ENCODE assay signal across 14 cellular contexts in genomic region chr1:198637915-198638437, GRCh38. TPM values are rescaled to one million over a fixed set of nuclear protein-coding genes. Genes with fewer than 3 reads are reported as not detected.
A peak's percentile ranks its signal among the peaks of the same experiment; 100 is the strongest.
DNase-seq lines count a peak whose midpoint lies in the region; ATAC-seq and TF ChIP-seq lines count a peak whose summit lies in the region.
"Had no signal": no experiment of that assay in that cellular context is flagged by ENCODE, and none has a peak within 500 bp of the region (broad histone marks: within the 10 kb centered on the region; RNA-seq: fewer than 3 reads in every experiment).

No MANE protein-coding gene starts in this region.

- POLR2A ChIA-PET in activated CD4-positive, alpha-beta memory T cell treated with anti-CD3 and anti-CD28 coated beads for 36 hours (lab: Charles Lee) = interaction anchor here (0.8 to 7.7 kb wide), 11 partner anchors 9 to 118 kb away, joined by 3 to 107 read pairs (median 23); no protein-coding TSS in a partner anchor
- POLR2A ChIA-PET in WTC11 (lab: Charles Lee) = no interaction called here

- DNase-seq in stimulated activated naive CD8-positive, alpha-beta T cell treated with anti-CD3 and anti-CD28 coated beads, Interleukin-15, Interleukin-2, amounts not matched to agents 100 U/mL and 50 U/mL, for 24 hours = no peak
- DNase-seq in activated CD4-positive, alpha-beta memory T cell treated with anti-CD3 and anti-CD28 coated beads for 36 hours = no peak
- DNase-seq in left lung (no peak), WTC11 (ENCODE audit: low spot score) (no peak), HT-29 (ENCODE audit: low spot score) (no peak), AG08396 (ENCODE audit: low spot score) (no peak)
- DNase-seq: activated CD4-positive, alpha-beta T cell treated with anti-CD3 and anti-CD28 coated beads for 4 hours; amniotic stem cell; dorsolateral prefrontal cortex; H9; SK-N-SH had no signal

- no peaks in the 10 kb centered on the region for H3K9me3 ChIP-seq in left lung

- no peak overlapping the region for H3K4me3 ChIP-seq in left lung

- H3K36me3 Mint-ChIP-seq in stimulated activated naive CD8-positive, alpha-beta T cell treated with anti-CD3 and anti-CD28 coated beads, Interleukin-15, Interleukin-2, amounts not matched to agents 100 ng/mL and 50 ng/mL, for 24 hours (ENCODE audit: low read depth) = peaks cover 40% of the 10 kb centered on the region
- H3K36me3 Mint-ChIP-seq in activated CD4-positive, alpha-beta memory T cell treated with anti-CD3 and anti-CD28 coated beads for 36 hours = peaks cover 33% of the 10 kb centered on the region
- H3K36me3 Mint-ChIP-seq in WTC11 = no peaks in the 10 kb centered on the region

- no peaks in the 10 kb centered on the region for H3K36me3 ChIP-seq in left lung

- CTCF ChIA-PET in activated CD4-positive, alpha-beta memory T cell treated with anti-CD3 and anti-CD28 coated beads for 36 hours (lab: Charles Lee) = interaction anchor here (0.8 to 2.4 kb wide), 6 partner anchors 9 to 271 kb away, joined by 3 to 13 read pairs (median 3); no protein-coding TSS in a partner anchor
- CTCF ChIA-PET in WTC11 (lab: Charles Lee) = no interaction called here

- peak overlapping the region; percentile 95 for H3K4me3 Mint-ChIP-seq in stimulated activated naive CD8-positive, alpha-beta T cell treated with anti-CD3 and anti-CD28 coated beads, Interleukin-15, Interleukin-2, amounts not matched to agents 100 ng/mL and 50 ng/mL, for 24 hours
- peak overlapping the region; percentile 89 for H3K4me3 Mint-ChIP-seq in activated CD4-positive, alpha-beta memory T cell treated with anti-CD3 and anti-CD28 coated beads for 36 hours
- no peak overlapping the region for H3K4me3 Mint-ChIP-seq in WTC11
- H3K4me3 Mint-ChIP-seq: H9 had no signal

- TF ChIP-seq CTCF in left lung (IDR thresholded peaks at IDR 0.05) = no peak
- TF ChIP-seq CTCF in WTC11 (IDR thresholded peaks at IDR 0.05) = no peak

- peaks cover 10% of the 10 kb centered on the region for H3K9me3 Mint-ChIP-seq in stimulated activated naive CD8-positive, alpha-beta T cell treated with anti-CD3 and anti-CD28 coated beads, Interleukin-15, Interleukin-2, amounts not matched to agents 100 ng/mL and 50 ng/mL, for 24 hours
- H3K9me3 Mint-ChIP-seq in activated CD4-positive, alpha-beta memory T cell treated with anti-CD3 and anti-CD28 coated beads for 36 hours = no peaks in the 10 kb centered on the region
- H3K9me3 Mint-ChIP-seq in WTC11 = peaks cover 15% of the 10 kb centered on the region
- H3K9me3 Mint-ChIP-seq: H9 had no signal

- peaks cover 0 to 22% of the 10 kb centered on the region in 2 donors for H3K4me1 ChIP-seq in left lung

- peaks cover 66% of the 10 kb centered on the region for H3K4me1 Mint-ChIP-seq in stimulated activated naive CD8-positive, alpha-beta T cell treated with anti-CD3 and anti-CD28 coated beads, Interleukin-15, Interleukin-2, amounts not matched to agents 100 ng/mL and 50 ng/mL, for 24 hours (ENCODE audit: low read depth)
- peaks cover 50% of the 10 kb centered on the region for H3K4me1 Mint-ChIP-seq in activated CD4-positive, alpha-beta memory T cell treated with anti-CD3 and anti-CD28 coated beads for 36 hours (ENCODE audit: low read depth)
- H3K4me1 Mint-ChIP-seq in WTC11 = no peaks in the 10 kb centered on the region
- H3K4me1 Mint-ChIP-seq: H9 had no signal

- H3K27me3 Mint-ChIP-seq in stimulated activated naive CD8-positive, alpha-beta T cell treated with anti-CD3 and anti-CD28 coated beads, Interleukin-15, Interleukin-2, amounts not matched to agents 100 ng/mL and 50 ng/mL, for 24 hours = no peaks in the 10 kb centered on the region
- H3K27me3 Mint-ChIP-seq in activated CD4-positive, alpha-beta memory T cell treated with anti-CD3 and anti-CD28 coated beads for 36 hours = no peaks in the 10 kb centered on the region
- H3K27me3 Mint-ChIP-seq in WTC11 (ENCODE audit: low read depth) = no peaks in the 10 kb centered on the region

- no peaks in the 10 kb centered on the region for H3K27me3 ChIP-seq in left lung
- H3K27me3 ChIP-seq: dorsolateral prefrontal cortex had no signal

- intact Hi-C loops in activated CD4-positive, alpha-beta memory T cell treated with anti-CD3 and anti-CD28 coated beads for 36 hours (cut with micrococcal nuclease) = no loop called here
- intact Hi-C loops in left lung (cut with DNase I) = no loop called here

- H3K27ac Mint-ChIP-seq in stimulated activated naive CD8-positive, alpha-beta T cell treated with anti-CD3 and anti-CD28 coated beads, Interleukin-15, Interleukin-2, amounts not matched to agents 100 ng/mL and 50 ng/mL, for 24 hours = peak overlapping the region; percentile 93
- peak overlapping the region; percentile 98 for H3K27ac Mint-ChIP-seq in activated CD4-positive, alpha-beta memory T cell treated with anti-CD3 and anti-CD28 coated beads for 36 hours
- no peak overlapping the region for H3K27ac Mint-ChIP-seq in WTC11
- H3K27ac Mint-ChIP-seq: H9 had no signal

- no peak for ATAC-seq in stimulated activated naive CD8-positive, alpha-beta T cell treated with anti-CD3 and anti-CD28 coated beads, Interleukin-15, Interleukin-2, amounts not matched to agents 100 U/mL and 50 U/mL, for 24 hours
- ATAC-seq in left lung = no peak
- ATAC-seq in WTC11 = no peak
- ATAC-seq in GM21447 (IDR thresholded peaks at IDR 0.05; ENCODE audit: unreplicated experiment) = no peak

- H3K27ac ChIP-seq in left lung = peak overlapping the region; percentile 39 to 93

TF ChIP-seq in WTC11, 78 proteins besides CTCF, POLR2A, EP300 and RAD21 (continues in another document):
- TF ChIP-seq FOXP4 (CRISPR knock-in tag; IDR thresholded peaks at IDR 0.05) = no peak
- TF ChIP-seq NFYB (CRISPR knock-in tag; conservative IDR thresholded peaks at IDR 0.05; ENCODE audit: low read depth) = no peak
- no peak for TF ChIP-seq ZNF416 (CRISPR knock-in tag; IDR thresholded peaks at IDR 0.05)
- TF ChIP-seq ZNF138 (CRISPR knock-in tag; conservative IDR thresholded peaks at IDR 0.05) = no peak
- TF ChIP-seq E2F1 (CRISPR knock-in tag; IDR thresholded peaks at IDR 0.05) = no peak
- no peak for TF ChIP-seq FOXK1 (CRISPR knock-in tag; IDR thresholded peaks at IDR 0.05)
- TF ChIP-seq, protein P1, sequence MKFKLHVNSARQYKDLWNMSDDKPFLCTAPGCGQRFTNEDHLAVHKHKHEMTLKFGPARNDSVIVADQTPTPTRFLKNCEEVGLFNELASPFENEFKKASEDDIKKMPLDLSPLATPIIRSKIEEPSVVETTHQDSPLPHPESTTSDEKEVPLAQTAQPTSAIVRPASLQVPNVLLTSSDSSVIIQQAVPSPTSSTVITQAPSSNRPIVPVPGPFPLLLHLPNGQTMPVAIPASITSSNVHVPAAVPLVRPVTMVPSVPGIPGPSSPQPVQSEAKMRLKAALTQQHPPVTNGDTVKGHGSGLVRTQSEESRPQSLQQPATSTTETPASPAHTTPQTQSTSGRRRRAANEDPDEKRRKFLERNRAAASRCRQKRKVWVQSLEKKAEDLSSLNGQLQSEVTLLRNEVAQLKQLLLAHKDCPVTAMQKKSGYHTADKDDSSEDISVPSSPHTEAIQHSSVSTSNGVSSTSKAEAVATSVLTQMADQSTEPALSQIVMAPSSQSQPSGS (CRISPR knock-in tag; IDR thresholded peaks at IDR 0.05; ENCODE audit: borderline replicate concordance, low read depth) = no peak
- no peak for TF ChIP-seq FOXP1 (CRISPR knock-in tag; IDR thresholded peaks at IDR 0.05; ENCODE audit: borderline replicate concordance)
- TF ChIP-seq EMX1 (CRISPR knock-in tag; IDR thresholded peaks at IDR 0.05) = no peak

RNA-seq across cellular contexts. Expression of gene PTPRC, which starts 0.9 kb away (rescaled TPM):
- 100 to 1,000 TPM; 495 to 503 TPM for total RNA-seq in activated CD4-positive, alpha-beta memory T cell treated with anti-CD3 and anti-CD28 coated beads for 36 hours
- 100 to 1,000 TPM in 1 of 2 donors, 10 to 100 TPM in 1; 53.0 to 180 TPM for total RNA-seq in left lung
- total RNA-seq in WTC11 (2021) = 0.71 to 1.4 TPM (median 1.2 TPM) in 3 replicates
- not detected in 2 replicates for total RNA-seq in HT-29 (2014; rRNA removed; shearing (Covaris generic))
- total RNA-seq: G401, H9 had no signal

Comparison
In these comparisons a context has a peak if more than half of its experiments do, and no peak if none do; other contexts are left out.
1. RNA of gene PTPRC, which starts 0.9 kb away (total RNA-seq): 495 to 503 TPM in activated CD4-positive, alpha-beta memory T cell treated with anti-CD3 and anti-CD28 coated beads for 36 hours and 53.0 to 180 TPM in left lung; 0.71 to 1.4 TPM in WTC11 and not detected in HT-29; every median in the first group is over 10 times any median in the second.